Comparison of ENCODE assay signal across 18 cellular contexts in the genomic region with DNA sequence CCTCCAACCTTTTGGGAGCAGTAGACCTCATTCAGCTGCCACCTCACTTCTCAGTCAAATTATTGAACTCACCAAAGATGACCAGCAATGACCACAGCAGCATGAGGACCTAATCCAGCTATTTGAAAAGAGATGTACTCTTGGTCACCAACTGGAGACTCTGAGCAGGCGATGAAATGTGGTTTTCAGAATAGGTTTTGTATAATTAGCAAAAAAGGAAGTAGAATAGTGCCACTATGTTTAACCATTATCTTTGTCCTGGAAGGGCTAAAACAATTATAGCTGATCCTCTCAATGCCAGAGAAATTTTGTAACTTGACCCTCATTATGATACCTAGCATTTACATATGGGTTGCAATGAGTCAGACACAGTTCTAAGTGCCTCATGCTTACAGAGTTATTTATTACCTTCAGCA. TPM values are rescaled to one million over a fixed set of nuclear protein-coding genes. Genes with fewer than 3 reads are reported as not detected.
DNase-seq lines count a peak whose midpoint lies in the region; ATAC-seq, FAIRE-seq and TF ChIP-seq lines count a peak whose summit lies in the region.
"Had no signal": no experiment of that assay in that cellular context is flagged by ENCODE, and none has a peak within 500 bp of the region (broad histone marks: within the 10 kb centered on the region; RNA-seq: fewer than 3 reads in every experiment).

A gene with protein sequence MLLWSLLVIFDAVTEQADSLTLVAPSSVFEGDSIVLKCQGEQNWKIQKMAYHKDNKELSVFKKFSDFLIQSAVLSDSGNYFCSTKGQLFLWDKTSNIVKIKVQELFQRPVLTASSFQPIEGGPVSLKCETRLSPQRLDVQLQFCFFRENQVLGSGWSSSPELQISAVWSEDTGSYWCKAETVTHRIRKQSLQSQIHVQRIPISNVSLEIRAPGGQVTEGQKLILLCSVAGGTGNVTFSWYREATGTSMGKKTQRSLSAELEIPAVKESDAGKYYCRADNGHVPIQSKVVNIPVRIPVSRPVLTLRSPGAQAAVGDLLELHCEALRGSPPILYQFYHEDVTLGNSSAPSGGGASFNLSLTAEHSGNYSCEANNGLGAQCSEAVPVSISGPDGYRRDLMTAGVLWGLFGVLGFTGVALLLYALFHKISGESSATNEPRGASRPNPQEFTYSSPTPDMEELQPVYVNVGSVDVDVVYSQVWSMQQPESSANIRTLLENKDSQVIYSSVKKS (minus strand): TSS at position 162 of the 416 bp plus-strand sequence. CDS start 59 bp downstream, at position 103.

- H3K27ac ChIP-seq in GM12878 (ENCODE audit: control insufficient read depth, insufficient read depth) = no peak within 1 kb of the TSS
- H3K27ac ChIP-seq: tibial nerve had no signal

- no peak within 1 kb of the TSS for H2AFZ ChIP-seq in GM12878 (ENCODE audit: control insufficient read depth, low read depth, low read length)

- SMC1A ChIA-PET in GM12878 (lab: Charles Lee; ENCODE audit: uncharacterized antibody, unreplicated experiment) = interaction anchor here (1.2 to 2.0 kb wide), 3 partner anchors 9 to 197 kb away, joined by 3 to 12 read pairs (median 3); no protein-coding TSS in a partner anchor

- no peak for TF ChIP-seq POLR2A in GM12878 (IDR thresholded peaks at IDR 0.05; ENCODE audit: low read depth, low read length)

- H3K4me1 ChIP-seq in GM12878 (ENCODE audit: control insufficient read depth, insufficient read depth, low read length) = peaks cover 29% of the 10 kb centered on the region
- H3K4me1 ChIP-seq: tibial nerve had no signal

- BruUV-seq in GM12878 (replicated peaks; lab: Mats Ljungman, UMichigan) (no TSS peak), MCF 10A (replicated peaks; lab: Mats Ljungman, UMichigan) (no TSS peak)

- no peak within 1 kb of the TSS for H3K27ac Mint-ChIP-seq in MCF 10A (ENCODE audit: low read depth, unreplicated experiment)
- H3K27ac Mint-ChIP-seq: CD8-positive, alpha-beta T cell had no signal

- RAD21 ChIA-PET in GM12878 (lab: Charles Lee; ENCODE audit: unreplicated experiment) = interaction anchor here (1.0 to 1.2 kb wide), 2 partner anchors 153 to 197 kb away, joined by 3 read pairs; no protein-coding TSS in a partner anchor

- CTCF ChIA-PET in GM12878 (lab: Yijun Ruan, JAX) (interaction anchor here (1.0 kb wide), 1 partner anchor 85 kb away, joined by 3 read pairs; no protein-coding TSS in a partner anchor), MCF 10A (lab: Yijun Ruan, JAX) (interaction anchor here (1.1 kb wide), 1 partner anchor 172 kb away, joined by 3 read pairs; no protein-coding TSS in a partner anchor)

- peak; percentile 59 for FAIRE-seq in GM12878 (lab: Jason Lieb, UNC)
- FAIRE-seq: colon, frontal cortex had no signal

- no peak within 1 kb of the TSS for H3K9ac ChIP-seq in GM12878 (ENCODE audit: control insufficient read depth, insufficient read depth, low read length)

- no peaks in the 10 kb centered on the region for H3K9me3 Mint-ChIP-seq in MCF 10A (ENCODE audit: unreplicated experiment)
- H3K9me3 Mint-ChIP-seq: CD8-positive, alpha-beta T cell had no signal

- no peaks in the 10 kb centered on the region for H4K20me1 ChIP-seq in GM12878 (ENCODE audit: control insufficient read depth, insufficient read depth)

- peak; percentile 68 for ATAC-seq in GM18520 (IDR thresholded peaks at IDR 0.05; ENCODE audit: unreplicated experiment)
- peak; percentile 55 for ATAC-seq in GM21717 (IDR thresholded peaks at IDR 0.05; ENCODE audit: unreplicated experiment)
- ATAC-seq in HG03469 (IDR thresholded peaks at IDR 0.05; ENCODE audit: unreplicated experiment) = peak; percentile 33
- peak; percentile 74 for ATAC-seq in GM12878
- ATAC-seq in GM21526 (IDR thresholded peaks at IDR 0.05; ENCODE audit: low FRiP score, unreplicated experiment) = no peak
- ATAC-seq: CD8-positive, alpha-beta T cell had no signal

- no peak for TF ChIP-seq EP300 in GM12878 (IDR thresholded peaks at IDR 0.05; ENCODE audit: borderline replicate concordance in 1 of 2, control insufficient read depth in 1 of 2, low read depth in 2 of 2, low read length in 2 of 2)

- POLR2A ChIA-PET in GM12878 (lab: Charles Lee) (interaction anchor here (0.7 to 0.8 kb wide), 2 partner anchors 13 to 55 kb away, joined by 3 read pairs; no protein-coding TSS in a partner anchor), MCF 10A (lab: Yijun Ruan, JAX) (no interaction called here)

- H3K4me3 Mint-ChIP-seq in MCF 10A (ENCODE audit: unreplicated experiment) = no peak within 1 kb of the TSS
- H3K4me3 Mint-ChIP-seq: CD8-positive, alpha-beta T cell had no signal

- in situ Hi-C loops in GM12878 (cut with MboI) = no loop called here

- peaks cover 2 to 7% of the 10 kb centered on the region in 2 experiments; a peak in 1 of 4 replicates for H3K27me3 ChIP-seq in GM12878 (replicated peaks in 1 of 2; ENCODE audit: control insufficient read depth in 2 of 2, insufficient read depth in 2 of 2, low read length in 1 of 2)
- H3K27me3 ChIP-seq: tibial nerve had no signal

- no peaks in the 10 kb centered on the region for H3K36me3 Mint-ChIP-seq in MCF 10A (ENCODE audit: insufficient read depth, unreplicated experiment)
- H3K36me3 Mint-ChIP-seq: CD8-positive, alpha-beta T cell had no signal

- no peak for TF ChIP-seq CTCF in GM12878 (IDR thresholded peaks at IDR 0.05 in 2 of 3, conservative IDR thresholded peaks at IDR 0.05 in 1 of 3; ENCODE audit: control insufficient read depth in 2 of 3, extremely low read depth in 1 of 3, insufficient read depth in 1 of 3, low read depth in 3 of 3, low read length in 3 of 3)
- TF ChIP-seq CTCF in MCF 10A (IDR thresholded peaks at IDR 0.05; ENCODE audit: unreplicated experiment) = no peak

- no peak within 1 kb of the TSS for H3K4me3 ChIP-seq in GM12878
- H3K4me3 ChIP-seq: lung had no signal

- no peaks in the 10 kb centered on the region for H3K79me2 ChIP-seq in GM12878 (ENCODE audit: control insufficient read depth, insufficient read depth, low read length)

- no peaks in the 10 kb centered on the region for H3K9me3 ChIP-seq in GM12878 (replicated peaks; ENCODE audit: control insufficient read depth, insufficient read depth, low read length)
- H3K9me3 ChIP-seq: tibial nerve had no signal

- H3K4me2 ChIP-seq in GM12878 (ENCODE audit: control insufficient read depth, insufficient read depth) = no peak within 1 kb of the TSS

- no peaks in the 10 kb centered on the region for H3K36me3 ChIP-seq in GM12878 (ENCODE audit: control insufficient read depth in 2 of 2, insufficient read depth in 2 of 2, low read length in 1 of 2)
- H3K36me3 ChIP-seq: tibial nerve had no signal

- intact Hi-C loops in GM12878 (cut with micrococcal nuclease; ENCODE audit: unreplicated experiment) = loop anchor here (5.0 to 10.0 kb wide), 2 partner anchors 80 to 402 kb away; no protein-coding TSS in a partner anchor
- intact Hi-C loops in MCF 10A (cut with micrococcal nuclease) = loop anchor here (5.0 kb wide), 1 partner anchor 170 kb away; no protein-coding TSS in a partner anchor

- no peaks in the 10 kb centered on the region for H3K4me1 Mint-ChIP-seq in MCF 10A (ENCODE audit: insufficient read depth, unreplicated experiment)

- H3K27me3 Mint-ChIP-seq in MCF 10A (ENCODE audit: insufficient read depth, unreplicated experiment) = peaks cover 38% of the 10 kb centered on the region

- peak; percentile 30 for DNase-seq in GM12878 (ENCODE audit: low read depth, low spot score)
- DNase-seq in middle frontal gyrus (ENCODE audit: extremely low spot score, low spot score) = no peak
- no peak for DNase-seq in mucosa of gallbladder (ENCODE audit: low spot score)
- no peak for DNase-seq in MCF 10A (ENCODE audit: unreplicated experiment)
- DNase-seq: activated CD4-positive, alpha-beta T cell treated with anti-CD3 and anti-CD28 coated beads for 1 hour; activated gamma-delta T cell treated with Interleukin-2 at 50 U/mL for 16 hours; CD8-positive, alpha-beta T cell; NCI-H1105 treated with DMSO at 0.1 percent for 48 hours; posterior cingulate gyrus had no signal

- no peak for TF ChIP-seq RAD21 in GM12878 (IDR thresholded peaks at IDR 0.05; ENCODE audit: insufficient read depth, low read depth, low read length)

- WGBS in GM12878 (ENCODE audit: insufficient coverage, insufficient replicate concordance, low lambda C conversion rate, missing lambda C conversion rate) = 0% methylated on average over 1 of the region's 1 CpG

RNA-seq across cellular contexts. Expression of the gene that starts here (rescaled TPM):
- 2.9 and 3.2 TPM in 2 replicates for total RNA-seq in GM12878 (2013; cell fraction: nucleolus; rRNA removed)
- 0.22 and 0.51 TPM in 2 replicates for total RNA-seq in GM12878 (2014; rRNA removed)
- 0.46 and 0.67 TPM in 2 replicates for total RNA-seq in GM12878 (2014; rRNA removed; fragmentation: Illumina TruSeq; extraction: Trizol)
- 0.21 and 0.36 TPM in 2 replicates for total RNA-seq in GM12878 (2021)
- 0.22 TPM for polyA plus RNA-seq in GM12878 (2011; ENCODE audit: low read depth)
- 7.3 and 8.1 TPM in 2 replicates for polyA plus RNA-seq in GM12878 (2011; rRNA removed)
- 2.3 and 3.0 TPM in 2 replicates for polyA plus RNA-seq in GM12878 (2011; cell fraction: cytosol; rRNA removed)
- polyA plus RNA-seq in GM12878 (2011; cell fraction: nucleus; rRNA removed) = 6.7 and 8.7 TPM in 2 replicates
- 0.14 and 0.31 TPM in 2 replicates for polyA plus RNA-seq in GM12878 (2012)
- 0.48 and 0.59 TPM in 2 replicates for polyA plus RNA-seq in GM12878 (2014; fragmentation: Illumina TruSeq; extraction: Trizol)
- under 1 TPM; 0.64 to 0.89 TPM for polyA plus RNA-seq in GM12878 (2014; fragmentation: Nextera tagmentation; extraction: Ambion mirVana)
- polyA plus RNA-seq in GM12878 (2014; rRNA removed) = 0.63 and 0.86 TPM in 2 replicates
- polyA plus RNA-seq in GM12878 (2016; fragmentation: Nextera tagmentation; extraction: Ambion mirVana) = under 1 TPM; 0.07 to 0.23 TPM
- polyA minus RNA-seq in GM12878 (2011; rRNA and poly(A)+ RNA removed) = 2.0 and 3.9 TPM in 2 replicates
- polyA minus RNA-seq in GM12878 (2011; cell fraction: cytosol; rRNA and poly(A)+ RNA removed) = 1.6 and 2.3 TPM in 2 replicates
- polyA minus RNA-seq in GM12878 (2011; cell fraction: nucleus; rRNA and poly(A)+ RNA removed) = 2.8 and 6.0 TPM in 2 replicates
- total RNA-seq in mucosa of gallbladder = 0.09 TPM
- total RNA-seq in MCF 10A (2022) = not detected in 2 replicates
- total RNA-seq: frontal cortex, RPMI7951 had no signal
